Comparison of ENCODE assay signal across 9 cellular contexts in genomic region chr1:148388260-148389026, GRCh38.
DNase-seq lines count a peak whose midpoint lies in the region; ATAC-seq and TF ChIP-seq lines count a peak whose summit lies in the region.
"Had no signal": no experiment of that assay in that cellular context is flagged by ENCODE, and none has a peak within 500 bp of the region (broad histone marks: within the 10 kb centered on the region; RNA-seq: fewer than 3 reads in every experiment).

No MANE protein-coding gene starts in this region.

- DNase-seq in CD4-positive, alpha-beta memory T cell: peak; percentile 86 to 93 (median 87)
- DNase-seq in NCI-H2081 (lab: John Stamatoyannopoulos, UW) (peak; percentile 92 to 96), cerebellar cortex (ENCODE audit: low spot score) (peak; percentile 96), islet precursor cell (peak; percentile 96), spleen (peak; percentile 97), COR-L47 (lab: John Stamatoyannopoulos, UW) (no peak)
- peak; percentile 79 for DNase-seq in activated CD4-positive, alpha-beta T cell treated with anti-CD3 and anti-CD28 coated beads for 1 hour

- TF ChIP-seq POLR2A in spleen (IDR thresholded peaks at IDR 0.05): peak in 1 of 3 donors; percentile 65

- peaks cover 0 to 2% (median 0%) of the 10 kb centered on the region in 8 donors for H3K9me3 Mint-ChIP-seq in CD4-positive, alpha-beta memory T cell

- intact Hi-C loops in CD4-positive, alpha-beta memory T cell (cut with micrococcal nuclease): loop anchor here (1.0 to 2.0 kb wide), 2 partner anchors 14 to 16 kb away; no protein-coding TSS in a partner anchor
- intact Hi-C loops in spleen (cut with DNase I; ENCODE audit: low total_unique reads): no loop called here

- H3K27me3 ChIP-seq in CD4-positive, alpha-beta memory T cell (ENCODE audit: insufficient read depth, low read length): no peaks in the 10 kb centered on the region
- no peaks in the 10 kb centered on the region for H3K27me3 ChIP-seq in spleen (replicated peaks in 1 of 7)

- WGBS in spleen, 5 donors: 9 to 11% (median 10%) methylated on average over 39 to 40 of the region's 40 CpGs

- peak in 1 of 11 experiments; percentile 6 for TF ChIP-seq CTCF in spleen (IDR thresholded peaks at IDR 0.05 in 8 of 11, conservative IDR thresholded peaks at IDR 0.05 in 3 of 11)

- H3K27ac ChIP-seq in CD4-positive, alpha-beta memory T cell (ENCODE audit: low read depth, low read length): peak overlapping the region; percentile 80
- H3K27ac ChIP-seq in spleen: peak overlapping the region; percentile 65 to 97 (median 90)
- H3K27ac ChIP-seq: SK-N-MC had no signal

- no peaks in the 10 kb centered on the region for H3K9me3 ChIP-seq in CD4-positive, alpha-beta memory T cell (ENCODE audit: control insufficient read depth in 1 of 2, low read length in 2 of 2)
- H3K9me3 ChIP-seq in spleen: no peaks in the 10 kb centered on the region

- H3K4me1 ChIP-seq in CD4-positive, alpha-beta memory T cell (ENCODE audit: insufficient read depth, low read length): peaks cover 28% of the 10 kb centered on the region
- peaks cover 0 to 32% (median 22%) of the 10 kb centered on the region in 6 donors for H3K4me1 ChIP-seq in spleen

- H3K27me3 Mint-ChIP-seq in CD4-positive, alpha-beta memory T cell: no peaks in the 10 kb centered on the region

- CTCF ChIA-PET in CD4-positive, alpha-beta memory T cell (lab: Charles Lee; ENCODE audit: partially characterized antibody): interaction anchor here (1.1 to 1.4 kb wide), 2 partner anchors 15 to 16 kb away, joined by 4 to 8 read pairs; no protein-coding TSS in a partner anchor

- H3K4me1 Mint-ChIP-seq in CD4-positive, alpha-beta memory T cell: peaks cover 24 to 46% (median 30%) of the 10 kb centered on the region in 4 donors

- H3K27ac Mint-ChIP-seq in CD4-positive, alpha-beta memory T cell: peak overlapping the region; percentile 98 to 100 (median 100)

- no peaks in the 10 kb centered on the region for H3K36me3 ChIP-seq in CD4-positive, alpha-beta memory T cell (ENCODE audit: insufficient read depth, low read length)
- H3K36me3 ChIP-seq in spleen: no peaks in the 10 kb centered on the region

- H3K36me3 Mint-ChIP-seq in CD4-positive, alpha-beta memory T cell: peaks cover 0 to 4% of the 10 kb centered on the region in 2 donors

- peak; percentile 67 for ATAC-seq in GM21529 (IDR thresholded peaks at IDR 0.05; ENCODE audit: unreplicated experiment)

- H3K4me3 ChIP-seq in CD4-positive, alpha-beta memory T cell (ENCODE audit: low read length in 2 of 2): peak overlapping the region; percentile 52 to 67
- peak overlapping the region; percentile 8 to 75 (median 40) for H3K4me3 ChIP-seq in spleen
- H3K4me3 ChIP-seq: SK-N-MC had no signal

- peak overlapping the region; percentile 92 to 99 (median 96) for H3K4me3 Mint-ChIP-seq in CD4-positive, alpha-beta memory T cell

- POLR2A ChIA-PET in CD4-positive, alpha-beta memory T cell (lab: Charles Lee; ENCODE audit: partially characterized antibody): interaction anchor here (0.8 to 4.5 kb wide), 6 partner anchors 14 to 135 kb away, joined by 3 to 98 read pairs (median 4); no protein-coding TSS in a partner anchor
